In the genomic region with DNA sequence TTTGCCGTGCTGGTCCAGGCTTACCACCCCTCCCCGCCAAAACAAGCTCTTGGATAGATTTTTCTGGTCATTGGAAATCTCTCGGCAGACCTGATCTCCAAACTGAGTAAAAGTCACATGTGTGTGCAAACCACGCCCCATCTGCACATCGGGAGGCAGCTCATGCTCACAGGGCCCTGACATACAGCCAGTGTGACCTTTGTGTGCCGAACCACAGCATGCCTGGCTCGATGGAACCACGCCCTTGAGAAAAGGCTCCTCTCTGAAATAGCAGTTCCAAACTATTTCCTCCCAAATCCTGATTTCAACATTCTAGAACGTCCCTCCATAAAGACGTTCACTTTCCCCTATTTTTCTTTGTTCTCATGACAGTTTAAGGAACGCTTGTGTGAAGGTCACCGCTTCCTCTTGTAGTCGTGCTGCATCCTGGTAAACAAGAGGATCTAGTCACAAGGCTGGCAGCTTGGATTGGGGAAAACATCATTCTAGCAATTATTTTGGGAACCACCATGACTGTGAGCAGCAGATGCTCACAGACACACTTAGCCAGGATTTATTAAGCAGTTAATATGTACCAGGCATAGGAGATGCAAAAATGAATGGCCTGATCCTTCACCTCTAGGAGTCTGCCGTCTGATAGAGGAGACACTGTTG, we compare ENCODE assay signal across 17 cellular contexts.
"Had no signal": no experiment of that assay in that cellular context is flagged by ENCODE, and none has a peak within 500 bp of the region (broad histone marks: within the 10 kb centered on the region; RNA-seq: fewer than 3 reads in every experiment).

No MANE protein-coding gene starts in this region.

- H3K9me3 ChIP-seq: adrenal gland, breast epithelium, left ventricle myocardium inferior, neutrophil, tibial nerve, vagina had no signal

- H3K36me3 ChIP-seq: adrenal gland, breast epithelium, left ventricle myocardium inferior, neutrophil, tibial nerve, vagina had no signal

- H3K27ac ChIP-seq: left ventricle myocardium inferior, neutrophil, tibial nerve, vagina had no signal

- H3K4me1 ChIP-seq: adrenal gland, breast epithelium, tibial nerve, vagina had no signal

- H3K27me3 ChIP-seq: adrenal gland, breast epithelium, neutrophil, tibial nerve, vagina had no signal

- DNase-seq: activated CD4-positive, alpha-beta T cell treated with anti-CD3 and anti-CD28 coated beads for 36 hours; activated CD4-positive, alpha-beta T cell treated with anti-CD3 and anti-CD28 coated beads, Interleukin-2, amount 50 U/mL, for 48 hours; activated gamma-delta T cell; adrenal gland; cerebellar nuclear complex; effector CD8-positive, alpha-beta T cell; kidney; left ventricle myocardium inferior; mesendoderm; naive thymus-derived CD8-positive, alpha-beta T cell; stimulated activated naive CD4-positive, alpha-beta T cell treated with Interleukin-2 at 50 U/mL for 16 hours; substantia nigra; T-helper 2 cell had no signal

- H3K4me3 ChIP-seq: adrenal gland, breast epithelium, left ventricle myocardium inferior, tibial nerve, vagina had no signal
